7 cellular contexts compared by ENCODE assay signal in the genomic region with DNA sequence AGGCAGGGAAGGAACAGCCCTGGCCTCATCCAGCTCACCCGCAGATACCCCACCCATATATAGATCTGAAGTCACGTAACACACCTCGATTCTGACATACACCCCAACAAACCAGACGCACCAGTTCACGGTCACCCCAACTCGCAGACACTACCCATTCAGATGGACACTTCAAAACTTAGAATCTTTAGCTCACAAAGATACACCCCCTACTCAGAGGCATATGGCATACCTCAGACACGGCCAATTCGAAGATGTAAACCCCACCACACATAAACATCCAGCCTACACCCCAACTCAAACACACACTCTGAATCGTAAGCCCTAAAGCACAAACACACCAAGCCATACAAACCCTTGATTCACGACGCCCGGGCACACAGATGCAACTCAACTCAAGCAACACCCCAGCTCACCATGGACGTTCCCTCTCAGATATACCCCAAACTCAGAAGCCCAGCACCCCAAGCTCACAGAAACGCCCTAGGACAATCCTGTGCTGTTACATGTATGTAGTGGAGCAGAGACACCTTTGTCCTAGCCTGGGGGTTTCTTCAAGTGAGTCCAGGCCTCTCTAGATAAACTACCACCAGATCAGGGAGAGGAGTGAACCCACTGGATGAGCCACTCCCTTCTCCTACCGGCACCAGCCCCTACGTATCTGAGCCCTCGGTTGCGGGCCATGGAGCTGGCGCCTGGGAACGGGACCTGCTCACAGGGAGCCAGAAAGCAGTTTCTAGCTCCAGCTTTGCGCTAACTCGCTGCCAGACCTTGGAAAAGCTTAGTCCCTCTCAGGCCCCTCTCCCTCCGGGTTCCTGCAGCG. TPM values are rescaled to one million over a fixed set of nuclear protein-coding genes. Genes with fewer than 3 reads are reported as not detected.
DNase-seq lines count a peak whose midpoint lies in the region; ATAC-seq and TF ChIP-seq lines count a peak whose summit lies in the region.

No MANE protein-coding gene starts in this region.

- H3K27ac Mint-ChIP-seq in activated T-helper 2 cell treated with anti-CD3 and anti-CD28 coated beads, Interferon-gamma antibody, Interleukin-2, Interleukin-4, amounts not matched to agents 10 μg/mL and 5 μg/mL and 100 μg/mL, durations not matched to agents 14 hours and 24 hours and 36 hours, result peak overlapping the region; percentile 74

- peak overlapping the region; percentile 85 for H3K4me3 Mint-ChIP-seq in activated T-helper 2 cell treated with anti-CD3 and anti-CD28 coated beads, Interferon-gamma antibody, Interleukin-2, Interleukin-4, amounts not matched to agents 10 μg/mL and 5 μg/mL and 100 μg/mL, durations not matched to agents 14 hours and 24 hours and 36 hours (ENCODE audit: low read depth)

- DNase-seq in HAP-1 (ENCODE audit: low spot score in 2 of 2) (no peak), right atrium auricular region (ENCODE audit: low spot score) (no peak), AG08396 (ENCODE audit: low spot score) (no peak)
- DNase-seq in activated T-helper 2 cell treated with anti-CD3 and anti-CD28 coated beads, Interferon-gamma antibody, Interleukin-2, Interleukin-4, amounts not matched to agents 10 μg/mL and 5 μg/mL and 100 μg/mL, durations not matched to agents 14 hours and 24 hours and 36 hours (ENCODE audit: low spot score), result peak; percentile 8

- H3K4me3 ChIP-seq in HAP-1 (peak overlapping the region; percentile 14), right atrium auricular region (peak overlapping the region; percentile 32 to 54), skin epidermis (peak overlapping the region; percentile 19 to 45 (median 30))

- in situ Hi-C loops in HAP-1 (cut with MboI; ENCODE audit: low sequenced_read_pairs), result no loop called here

- H3K27me3 Mint-ChIP-seq in activated T-helper 2 cell treated with anti-CD3 and anti-CD28 coated beads, Interferon-gamma antibody, Interleukin-2, Interleukin-4, amounts not matched to agents 10 μg/mL and 5 μg/mL and 100 μg/mL, durations not matched to agents 14 hours and 24 hours and 36 hours (ENCODE audit: low read depth), result peaks cover 24% of the 10 kb centered on the region

- H3K9me3 Mint-ChIP-seq in activated T-helper 2 cell treated with anti-CD3 and anti-CD28 coated beads, Interferon-gamma antibody, Interleukin-2, Interleukin-4, amounts not matched to agents 10 μg/mL and 5 μg/mL and 100 μg/mL, durations not matched to agents 14 hours and 24 hours and 36 hours, result no peaks in the 10 kb centered on the region

- H3K27me3 ChIP-seq in HAP-1 (ENCODE audit: low read depth) (peaks cover 41% of the 10 kb centered on the region), right atrium auricular region (peaks cover 0 to 7% of the 10 kb centered on the region in 2 donors)

- ATAC-seq in HG02759 (IDR thresholded peaks at IDR 0.05; ENCODE audit: unreplicated experiment) (no peak), HG02763 (IDR thresholded peaks at IDR 0.05; ENCODE audit: unreplicated experiment) (no peak)

- H3K27ac ChIP-seq in right atrium auricular region (peak overlapping the region; percentile 13 to 56), skin epidermis (peak overlapping the region in 1 of 21 experiments; percentile 55)

- H3K36me3 Mint-ChIP-seq in activated T-helper 2 cell treated with anti-CD3 and anti-CD28 coated beads, Interferon-gamma antibody, Interleukin-2, Interleukin-4, amounts not matched to agents 10 μg/mL and 5 μg/mL and 100 μg/mL, durations not matched to agents 14 hours and 24 hours and 36 hours (ENCODE audit: low read depth), result peaks cover 7% of the 10 kb centered on the region

- no peaks in the 10 kb centered on the region for H3K36me3 ChIP-seq in HAP-1 (replicated peaks)
- H3K36me3 ChIP-seq in right atrium auricular region, result no peaks in the 10 kb centered on the region

- H3K4me1 ChIP-seq in HAP-1, result no peaks in the 10 kb centered on the region
- H3K4me1 ChIP-seq in right atrium auricular region, result peaks cover 0 to 11% of the 10 kb centered on the region in 2 donors

- TF ChIP-seq CTCF in right atrium auricular region (IDR thresholded peaks at IDR 0.05), result no peak

- intact Hi-C loops in activated T-helper 2 cell treated with anti-CD3 and anti-CD28 coated beads, Interferon-gamma antibody, Interleukin-2, Interleukin-4, amounts not matched to agents 10 μg/mL and 5 μg/mL and 100 μg/mL, durations not matched to agents 14 hours and 24 hours and 36 hours (cut with micrococcal nuclease), result loop anchor here (1.0 to 2.0 kb wide), 2 partner anchors 11 to 15 kb away; partner anchors contain the start of gene NFKB2

- H3K4me1 Mint-ChIP-seq in activated T-helper 2 cell treated with anti-CD3 and anti-CD28 coated beads, Interferon-gamma antibody, Interleukin-2, Interleukin-4, amounts not matched to agents 10 μg/mL and 5 μg/mL and 100 μg/mL, durations not matched to agents 14 hours and 24 hours and 36 hours (ENCODE audit: low read depth), result peaks cover 32% of the 10 kb centered on the region

- H3K9me3 ChIP-seq in HAP-1 (no peaks in the 10 kb centered on the region), right atrium auricular region (no peaks in the 10 kb centered on the region)

RNA-seq across cellular contexts. Expression of gene PSD, which starts 8.8 kb away (rescaled TPM):
- total RNA-seq in activated T-helper 2 cell treated with anti-CD3 and anti-CD28 coated beads, Interferon-gamma antibody, Interleukin-2, Interleukin-4, amounts not matched to agents 10 μg/mL and 5 μg/mL and 100 μg/mL, durations not matched to agents 14 hours and 24 hours and 36 hours, result 10.6 and 13.4 TPM in 2 replicates
- total RNA-seq in right atrium auricular region, result 1 to 10 TPM; 2.2 to 9.7 TPM

RNA-seq across cellular contexts. Expression of gene FBXL15, which starts 10.8 kb away (rescaled TPM):
- 14.8 and 15.1 TPM in 2 replicates for total RNA-seq in activated T-helper 2 cell treated with anti-CD3 and anti-CD28 coated beads, Interferon-gamma antibody, Interleukin-2, Interleukin-4, amounts not matched to agents 10 μg/mL and 5 μg/mL and 100 μg/mL, durations not matched to agents 14 hours and 24 hours and 36 hours
- 10 to 100 TPM; 16.6 to 21.3 TPM for total RNA-seq in right atrium auricular region

RNA-seq across cellular contexts. Expression of gene NFKB2, which starts 14.3 kb away (rescaled TPM):
- 310 and 323 TPM in 2 replicates for total RNA-seq in activated T-helper 2 cell treated with anti-CD3 and anti-CD28 coated beads, Interferon-gamma antibody, Interleukin-2, Interleukin-4, amounts not matched to agents 10 μg/mL and 5 μg/mL and 100 μg/mL, durations not matched to agents 14 hours and 24 hours and 36 hours
- total RNA-seq in right atrium auricular region, result 10 to 100 TPM in 1 of 2 donors, 1 to 10 TPM in 1; 7.3 to 15.6 TPM

RNA-seq across cellular contexts. Expression of gene CUEDC2, which starts 22.6 kb away (rescaled TPM):
- 60.7 and 67.5 TPM in 2 replicates for total RNA-seq in activated T-helper 2 cell treated with anti-CD3 and anti-CD28 coated beads, Interferon-gamma antibody, Interleukin-2, Interleukin-4, amounts not matched to agents 10 μg/mL and 5 μg/mL and 100 μg/mL, durations not matched to agents 14 hours and 24 hours and 36 hours
- total RNA-seq in right atrium auricular region, result 10 to 100 TPM; 79.1 to 87.1 TPM

RNA-seq across cellular contexts. Expression of gene C10orf95, which starts 41.5 kb away (rescaled TPM):
- total RNA-seq in activated T-helper 2 cell treated with anti-CD3 and anti-CD28 coated beads, Interferon-gamma antibody, Interleukin-2, Interleukin-4, amounts not matched to agents 10 μg/mL and 5 μg/mL and 100 μg/mL, durations not matched to agents 14 hours and 24 hours and 36 hours, result 0.32 TPM in 1 of 2 replicates, not detected in the other
- total RNA-seq in right atrium auricular region, result not detected

Comparison
In these comparisons a context has a peak if more than half of its experiments do, and no peak if none do; other contexts are left out.
1. RNA of gene NFKB2, which starts 14.3 kb away (total RNA-seq): 310 to 323 TPM in activated T-helper 2 cell treated with anti-CD3 and anti-CD28 coated beads, Interferon-gamma antibody, Interleukin-2, Interleukin-4, amounts not matched to agents 10 μg/mL and 5 μg/mL and 100 μg/mL, durations not matched to agents 14 hours and 24 hours and 36 hours; 7.3 to 15.6 TPM in right atrium auricular region; every median in the first group is over 10 times any median in the second.
2. Peak in every context shown above with its lines, with median percentiles within 50 percentile points of each other: H3K4me3 ChIP-seq.